In genomic region chr2:17617955-17618354, GRCh38 we compare ENCODE assay signal across 8 cellular contexts.
"Had no signal": no experiment of that assay in that cellular context is flagged by ENCODE, and none has a peak within 500 bp of the region (broad histone marks: within the 10 kb centered on the region; RNA-seq: fewer than 3 reads in every experiment).

No MANE protein-coding gene starts in this region.

- H3K4me3 ChIP-seq: GM12878 had no signal

- DNase-seq: GDM1, GF-D8 had no signal

- FAIRE-seq: G401.6, GM12878, GM12891, GM12892, GM18507, GM19239 had no signal

- ATAC-seq: GM12878 had no signal
